Comparison of ENCODE assay signal across 8 cellular contexts in the genomic region with DNA sequence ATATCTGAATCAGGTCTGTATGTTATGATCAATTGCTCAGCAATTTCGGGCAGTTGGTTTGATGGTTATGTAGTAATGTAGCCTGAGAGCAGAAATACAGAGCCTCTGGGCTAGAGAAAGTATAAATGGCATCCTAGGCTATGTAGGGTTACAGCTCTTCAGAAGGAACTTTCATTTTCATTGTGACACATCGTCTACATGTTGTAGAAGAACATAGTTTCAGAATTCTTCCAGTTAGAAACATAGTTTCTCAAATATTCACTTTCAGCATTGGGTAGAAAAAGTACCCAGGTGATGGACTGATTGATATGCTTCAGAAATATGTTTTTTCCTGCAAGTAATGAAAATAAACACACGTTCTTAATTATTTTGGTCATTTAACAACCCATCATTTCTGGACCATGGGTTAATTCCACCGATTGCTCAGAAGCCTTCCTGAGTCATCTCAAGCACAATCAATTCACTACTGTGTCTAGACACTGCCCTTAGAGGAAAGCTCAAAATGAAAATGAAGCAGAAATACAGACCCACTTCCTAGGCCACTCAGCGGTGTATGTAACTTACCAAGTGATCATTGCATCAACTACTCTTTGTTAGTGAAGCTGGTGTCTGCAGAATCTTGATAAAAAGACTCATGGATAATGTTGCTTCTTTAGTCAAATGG.
DNase-seq lines count a peak whose midpoint lies in the region; ATAC-seq and TF ChIP-seq lines count a peak whose summit lies in the region.

No MANE protein-coding gene starts in this region.

- ATAC-seq in HG02970 (IDR thresholded peaks at IDR 0.05; ENCODE audit: low FRiP score, unreplicated experiment), result peak; percentile 92

- 56 to 63% methylated on average over 5 of the region's 5 CpGs for WGBS in transverse colon (ENCODE audit: low coverage in 1 of 2), 2 donors

- H3K27ac Mint-ChIP-seq in T-helper 1 cell treated with Interleukin-12 subunit alpha and Interleukin-12 subunit beta and Interleukin-4 antibody, amounts not matched to agents 30 μg/mL and 1 μg/mL, for 36 hours, result peak overlapping the region; percentile 67

- no peak overlapping the region for H3K4me3 ChIP-seq in transverse colon

- no peaks in the 10 kb centered on the region for H3K36me3 Mint-ChIP-seq in T-helper 1 cell treated with Interleukin-12 subunit alpha and Interleukin-12 subunit beta and Interleukin-4 antibody, amounts not matched to agents 30 μg/mL and 1 μg/mL, for 36 hours (ENCODE audit: low read depth)

- in situ Hi-C loops in transverse colon (cut with MboI; ENCODE audit: low pct_ligation_motif_present in 1 of 4, low pct_unique_long_range_greater_than_20kb in 1 of 4, low sequenced_read_pairs in 3 of 4), result no loop called here

- no peak for TF ChIP-seq POLR2A in transverse colon (IDR thresholded peaks at IDR 0.05)

- peak overlapping the region; percentile 52 for H3K4me3 Mint-ChIP-seq in T-helper 1 cell treated with Interleukin-12 subunit alpha and Interleukin-12 subunit beta and Interleukin-4 antibody, amounts not matched to agents 30 μg/mL and 1 μg/mL, for 36 hours

- peak overlapping the region; percentile 27 to 72 (median 47) for H3K27ac ChIP-seq in transverse colon

- intact Hi-C loops in transverse colon (cut with DNase I; ENCODE audit: low total_unique reads), result no loop called here

- H3K27me3 Mint-ChIP-seq in T-helper 1 cell treated with Interleukin-12 subunit alpha and Interleukin-12 subunit beta and Interleukin-4 antibody, amounts not matched to agents 30 μg/mL and 1 μg/mL, for 36 hours (ENCODE audit: low read depth), result peaks cover 27% of the 10 kb centered on the region

- peaks cover 20 to 54% (median 25%) of the 10 kb centered on the region in 4 donors for H3K4me1 ChIP-seq in transverse colon

- peak in 2 of 3 donors; percentile 12 to 26 for DNase-seq in stimulated activated CD4-positive, alpha-beta T cell treated with anti-CD3 and anti-CD28 coated beads, Interleukin-12 subunit alpha, Interleukin-12 subunit beta, amount 100 ng/mL, for 48 hours (ENCODE audit: low read depth in 2 of 3, low spot score in 1 of 3)
- no peak for DNase-seq in stimulated activated CD4-positive, alpha-beta T cell treated with anti-CD3 and anti-CD28 coated beads, Interleukin-4, amount 100 ng/mL, for 1 hour
- no peak for DNase-seq in transverse colon
- DNase-seq in NCI-H2171 (lab: John Stamatoyannopoulos, UW), result no peak
- DNase-seq in NCI-H2227 treated with DMSO at 0.1 percent for 48 hours (lab: John Stamatoyannopoulos, UW), result no peak
- DNase-seq in NCI-H1105 treated with DMSO at 0.1 percent for 48 hours (lab: John Stamatoyannopoulos, UW), result no peak

- H3K4me1 Mint-ChIP-seq in T-helper 1 cell treated with Interleukin-12 subunit alpha and Interleukin-12 subunit beta and Interleukin-4 antibody, amounts not matched to agents 30 μg/mL and 1 μg/mL, for 36 hours (ENCODE audit: low read depth), result peaks cover 12% of the 10 kb centered on the region

- H3K9me3 ChIP-seq in transverse colon, result no peaks in the 10 kb centered on the region

- H3K36me3 ChIP-seq in transverse colon, result no peaks in the 10 kb centered on the region

- no peak for TF ChIP-seq EP300 in transverse colon (IDR thresholded peaks at IDR 0.05; ENCODE audit: low read depth)

- H3K27me3 ChIP-seq in transverse colon, result no peaks in the 10 kb centered on the region

- no peak for TF ChIP-seq CTCF in transverse colon (IDR thresholded peaks at IDR 0.05)

- H3K9me3 Mint-ChIP-seq in T-helper 1 cell treated with Interleukin-12 subunit alpha and Interleukin-12 subunit beta and Interleukin-4 antibody, amounts not matched to agents 30 μg/mL and 1 μg/mL, for 36 hours, result no peaks in the 10 kb centered on the region

Comparison
In these comparisons a context has a peak if more than half of its experiments do, and no peak if none do; other contexts are left out.
1. DNase-seq: peak in stimulated activated CD4-positive, alpha-beta T cell treated with anti-CD3 and anti-CD28 coated beads, Interleukin-12 subunit alpha, Interleukin-12 subunit beta, amount 100 ng/mL, for 48 hours (2 of 3); none in stimulated activated CD4-positive, alpha-beta T cell treated with anti-CD3 and anti-CD28 coated beads, Interleukin-4, amount 100 ng/mL, for 1 hour (single experiment), transverse colon (single experiment), NCI-H2171 (single experiment), NCI-H2227 treated with DMSO at 0.1 percent for 48 hours (single experiment) and NCI-H1105 treated with DMSO at 0.1 percent for 48 hours (single experiment).